ENCODE assay signal across 8 cellular contexts in the genomic region with DNA sequence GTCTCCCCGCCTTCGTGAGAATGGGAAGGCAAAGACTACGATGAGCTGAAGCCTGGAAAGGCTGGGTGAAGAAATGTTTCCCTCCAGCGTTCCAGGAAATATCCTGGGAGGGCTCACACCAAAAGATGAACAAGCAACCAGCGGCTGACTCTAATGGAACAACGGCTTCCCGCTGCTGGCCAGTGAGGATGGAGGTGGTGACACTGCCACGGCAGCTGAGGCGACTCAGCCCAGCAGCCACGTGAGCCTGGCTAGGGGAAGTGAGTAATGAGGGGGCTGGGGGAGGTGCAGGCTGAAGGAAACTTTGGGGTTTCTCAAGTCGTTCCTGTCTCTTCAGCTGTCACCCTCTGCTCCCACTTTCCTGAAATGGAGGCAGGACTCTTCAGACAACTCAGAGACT.
A peak's percentile ranks its signal among the peaks of the same experiment; 100 is the strongest.
DNase-seq lines count a peak whose midpoint lies in the region; ATAC-seq, FAIRE-seq and TF ChIP-seq lines count a peak whose summit lies in the region.

No MANE protein-coding gene starts in this region.

- no peak for FAIRE-seq in K562 (lab: Jason Lieb, UNC)

- BruUV-seq in K562 (replicated peaks; lab: Mats Ljungman, UMichigan): no TSS peak
- no TSS peak for BruUV-seq in Caco-2 (replicated peaks; lab: Mats Ljungman, UMichigan)

- peak; percentile 84 for ATAC-seq in GM19463 (IDR thresholded peaks at IDR 0.05; ENCODE audit: unreplicated experiment)
- peak; percentile 79 for ATAC-seq in K562
- ATAC-seq in GM19328 (IDR thresholded peaks at IDR 0.05; ENCODE audit: unreplicated experiment): no peak

- no peak for TF ChIP-seq CTCF in AG09309 (IDR thresholded peaks at IDR 0.05; ENCODE audit: control insufficient read depth, insufficient read depth, low read depth, low read length, missing control alignments)
- TF ChIP-seq CTCF in K562 (IDR thresholded peaks at IDR 0.05 in 2 of 3, conservative IDR thresholded peaks at IDR 0.05 in 1 of 3; ENCODE audit: insufficient read depth in 2 of 3, low read depth in 1 of 3, low read length in 3 of 3): no peak
- TF ChIP-seq CTCF in neutrophil (IDR thresholded peaks at IDR 0.05): no peak
- TF ChIP-seq CTCF in Caco-2 (IDR thresholded peaks at IDR 0.05; ENCODE audit: insufficient read depth in 1 of 2, low read depth in 1 of 2, low read length in 1 of 2, severe bottlenecking in 1 of 2, unreplicated experiment in 1 of 2): no peak

- no peaks in the 10 kb centered on the region for H3K27me3 ChIP-seq in K562 (ENCODE audit: control insufficient read depth in 2 of 2, insufficient read depth in 2 of 2, low read length in 2 of 2)
- no peaks in the 10 kb centered on the region for H3K27me3 ChIP-seq in neutrophil
- no peaks in the 10 kb centered on the region for H3K27me3 ChIP-seq in Caco-2 (replicated peaks; ENCODE audit: control insufficient read depth, insufficient read depth, low read length)

- 31% methylated on average over 9 of the region's 11 CpGs for WGBS in K562 (ENCODE audit: insufficient coverage, low coverage, missing lambda C conversion rate)

- no peaks in the 10 kb centered on the region for H3K36me3 Mint-ChIP-seq in Caco-2 (ENCODE audit: insufficient read depth, unreplicated experiment)

- peaks cover 5% of the 10 kb centered on the region for H3K9me1 ChIP-seq in K562 (ENCODE audit: control insufficient read depth, insufficient read depth, low read length)

- no peaks in the 10 kb centered on the region for H3K27me3 Mint-ChIP-seq in Caco-2 (ENCODE audit: insufficient read depth, unreplicated experiment)

- no peak overlapping the region for H3K27ac Mint-ChIP-seq in Caco-2 (ENCODE audit: unreplicated experiment)

- 0 out of 4 replicates have a peak overlapping the region, but pooled peaks of 1 of the 2 experiments have one; percentile 25 for H3K9ac ChIP-seq in K562 (ENCODE audit: insufficient read depth in 1 of 2, low read depth in 2 of 2, low read length in 2 of 2)

- TF ChIP-seq RAD21 in K562 (CRISPR knock-in tag; conservative IDR thresholded peaks at IDR 0.05 in 1 of 2, IDR thresholded peaks at IDR 0.05 in 1 of 2): no peak

- H3K27ac ChIP-seq in K562 (ENCODE audit: extremely low read depth, low read depth, low read length) (peak overlapping the region; percentile 58; the same call in 1 of the 3 replicates), neutrophil (peak overlapping the region; percentile 30)

- H3K4me3 Mint-ChIP-seq in Caco-2 (ENCODE audit: unreplicated experiment): no peak overlapping the region

- H3K9me3 Mint-ChIP-seq in Caco-2 (ENCODE audit: unreplicated experiment): no peaks in the 10 kb centered on the region

- H3K79me2 ChIP-seq in K562 (ENCODE audit: control insufficient read depth, insufficient read depth, low read length): no peaks in the 10 kb centered on the region

- H3K36me3 ChIP-seq in K562 (ENCODE audit: control insufficient read depth, insufficient read depth, low read length) (no peaks in the 10 kb centered on the region), neutrophil (no peaks in the 10 kb centered on the region), Caco-2 (ENCODE audit: control insufficient read depth, insufficient read depth, low read length) (no peaks in the 10 kb centered on the region)

- H3K4me1 ChIP-seq in K562 (replicated peaks in 1 of 2; ENCODE audit: control insufficient read depth in 2 of 2, insufficient read depth in 2 of 2, low read length in 2 of 2) (peaks cover 2 to 11% of the 10 kb centered on the region in 2 experiments; a peak in 3 of 5 replicates), neutrophil (ENCODE audit: control insufficient read depth in 1 of 2, insufficient read depth in 1 of 2, low read depth in 1 of 2, low read length in 1 of 2) (peaks cover 9 to 22% of the 10 kb centered on the region in 2 experiments), Caco-2 (no peaks in the 10 kb centered on the region)

- DNase-seq in AG09309 (ENCODE audit: low read depth): peak; percentile 67
- peak; percentile 28 for DNase-seq in NAMALWA (ENCODE audit: low spot score)
- DNase-seq in K562 (ENCODE audit: extremely low read depth in 1 of 4, low spot score in 3 of 4): peak in 3 of 4 experiments; percentile 20 to 56 (median 24)
- no peak for DNase-seq in Caco-2
- DNase-seq in NCI-H1930 (lab: John Stamatoyannopoulos, UW): no peak

- TF ChIP-seq POLR2A in K562 (conservative IDR thresholded peaks at IDR 0.05): no peak

- no peak overlapping the region for H3K4me2 ChIP-seq in K562 (ENCODE audit: insufficient read depth, low read length)

- H3K9me3 ChIP-seq in K562 (replicated peaks; ENCODE audit: control insufficient read depth, insufficient read depth, low read depth, low read length) (no peaks in the 10 kb centered on the region), neutrophil (no peaks in the 10 kb centered on the region), Caco-2 (no peaks in the 10 kb centered on the region)

- CTCF ChIA-PET in K562 (lab: Yijun Ruan, JAX; ENCODE audit: low intra/inter-chr PET ratio) (no interaction called here), Caco-2 (lab: Charles Lee) (no interaction called here)

- TF ChIP-seq EP300 in K562 (IDR thresholded peaks at IDR 0.05; ENCODE audit: low read length): peak; percentile 27; the same call in 1 of the 2 replicates

- no peaks in the 10 kb centered on the region for H3K4me1 Mint-ChIP-seq in Caco-2 (ENCODE audit: low read depth, unreplicated experiment)

- POLR2A ChIA-PET in K562 (lab: Yijun Ruan, JAX) (interaction anchor here (0.6 to 1.3 kb wide), 3 partner anchors 26 to 665 kb away, joined by 3 read pairs; partner anchors contain the start of gene C18orf32), Caco-2 (lab: Charles Lee) (no interaction called here)

- no peaks in the 10 kb centered on the region for H4K20me1 ChIP-seq in K562 (replicated peaks; ENCODE audit: control insufficient read depth, insufficient read depth, low read length)

- H2AFZ ChIP-seq in K562 (ENCODE audit: low read depth, low read length): peak overlapping the region; percentile 72

- in situ Hi-C loops in K562 (cut with MboI): no loop called here

- H3K4me3 ChIP-seq in AG09309 (ENCODE audit: control insufficient read depth, low read depth, low read length) (peak overlapping the region; percentile 2; the same call in 1 of the 2 replicates), K562 (no peak overlapping the region), neutrophil (ENCODE audit: low read depth in 1 of 2, low read length in 1 of 2) (no peak overlapping the region), Caco-2 (ENCODE audit: low read depth, low read length) (no peak overlapping the region)

- intact Hi-C loops in K562 (cut with micrococcal nuclease) (no loop called here), Caco-2 (cut with micrococcal nuclease; ENCODE audit: unreplicated experiment) (no loop called here)

TF ChIP-seq in K562, 482 proteins besides CTCF, POLR2A, EP300 and RAD21 (continues in another document):
- no peak for TF ChIP-seq CTBP1 (IDR thresholded peaks at IDR 0.05; ENCODE audit: borderline replicate concordance)
- TF ChIP-seq ETV5 (CRISPR knock-in tag; IDR thresholded peaks at IDR 0.05; ENCODE audit: low read depth): peak; percentile 63; the same call in 1 of the 2 replicates
- no peak for TF ChIP-seq BRD9 (IDR thresholded peaks at IDR 0.05; ENCODE audit: low read depth, partially characterized antibody)
- TF ChIP-seq SMARCE1 (IDR thresholded peaks at IDR 0.05): 0 out of 2 replicates have a peak, but pooled peaks have one; percentile 41
- TF ChIP-seq ATF3 (IDR thresholded peaks at IDR 0.05): peak; percentile 60
- no peak for TF ChIP-seq ATF3 (CRISPR knock-in tag; conservative IDR thresholded peaks at IDR 0.05)
- TF ChIP-seq ZSCAN32 (CRISPR knock-in tag; IDR thresholded peaks at IDR 0.05): peak; percentile 61; the same call in 1 of the 2 replicates
- TF ChIP-seq ETS1 (conservative IDR thresholded peaks at IDR 0.05; ENCODE audit: control insufficient read depth, low read depth, low read length): no peak
- no peak for TF ChIP-seq NONO (IDR thresholded peaks at IDR 0.05; ENCODE audit: low read depth in 2 of 2, low read length in 1 of 2)
- no peak for TF ChIP-seq CHCHD3 (CRISPR knock-in tag; IDR thresholded peaks at IDR 0.05)
- TF ChIP-seq USF2 (CRISPR knock-in tag; IDR thresholded peaks at IDR 0.05): peak; percentile 68
- no peak for TF ChIP-seq NFATC3 (IDR thresholded peaks at IDR 0.05)

Comparison
In these comparisons a context has a peak if more than half of its experiments do, and no peak if none do; other contexts are left out.
1. DNase-seq: peak in AG09309 (single experiment), NAMALWA (single experiment) and K562 (3 of 4); none in Caco-2 (0 of 2) and NCI-H1930 (0 of 2).